ENCODE assay signal across 18 cellular contexts in genomic region chr15:28103831-28104230, GRCh38. TPM values are rescaled to one million over a fixed set of nuclear protein-coding genes. Genes with fewer than 3 reads are reported as not detected.
"Had no signal": no experiment of that assay in that cellular context is flagged by ENCODE, and none has a peak within 500 bp of the region (broad histone marks: within the 10 kb centered on the region; RNA-seq: fewer than 3 reads in every experiment).

No MANE protein-coding gene starts in this region.

- ATAC-seq: effector memory CD8-positive, alpha-beta T cell; foreskin keratinocyte; left colon; natural killer cell; stimulated activated effector memory CD8-positive, alpha-beta T cell treated with anti-CD3 and anti-CD28 coated beads, Interleukin-12 subunit alpha, Interleukin-12 subunit beta, amount 100 ng/mL, for 72 hours had no signal

- H3K4me3 Mint-ChIP-seq: central memory CD8-positive, alpha-beta T cell; effector memory CD8-positive, alpha-beta T cell; stimulated activated effector memory CD8-positive, alpha-beta T cell treated with anti-CD3 and anti-CD28 coated beads, Interleukin-12 subunit alpha, Interleukin-12 subunit beta, amount 100 ng/mL, for 72 hours; stimulated activated naive CD8-positive, alpha-beta T cell treated with anti-CD3 and anti-CD28 coated beads, Interleukin-15, Interleukin-2, amounts not matched to agents 100 ng/mL and 50 ng/mL, for 24 hours had no signal

- H3K4me1 ChIP-seq: foreskin keratinocyte had no signal

- DNase-seq: effector memory CD8-positive, alpha-beta T cell; foreskin keratinocyte; immature natural killer cell; mammary epithelial cell; natural killer cell; stimulated activated CD4-positive, alpha-beta T cell treated with anti-CD3 and anti-CD28 coated beads, Interleukin-4, amount 100 ng/mL, for 1 hour; stimulated activated CD8-positive, alpha-beta memory T cell treated with anti-CD3 and anti-CD28 coated beads, Interleukin-4, amount 100 ng/mL, for 48 hours; testis had no signal

- H3K36me3 ChIP-seq: right atrium auricular region, tibial nerve had no signal

- H3K4me3 ChIP-seq: right atrium auricular region, smooth muscle cell, testis, tibial nerve had no signal

- H3K9me3 Mint-ChIP-seq: central memory CD8-positive, alpha-beta T cell; effector memory CD8-positive, alpha-beta T cell; natural killer cell; stimulated activated effector memory CD8-positive, alpha-beta T cell treated with anti-CD3 and anti-CD28 coated beads, Interleukin-12 subunit alpha, Interleukin-12 subunit beta, amount 100 ng/mL, for 72 hours; stimulated activated naive CD8-positive, alpha-beta T cell treated with anti-CD3 and anti-CD28 coated beads, Interleukin-15, Interleukin-2, amounts not matched to agents 100 ng/mL and 50 ng/mL, for 24 hours had no signal

- H3K36me3 Mint-ChIP-seq: immature natural killer cell; natural killer cell; stimulated activated effector memory CD8-positive, alpha-beta T cell treated with anti-CD3 and anti-CD28 coated beads, Interleukin-12 subunit alpha, Interleukin-12 subunit beta, amount 100 ng/mL, for 72 hours had no signal

- H3K27ac Mint-ChIP-seq: effector memory CD8-positive, alpha-beta T cell; immature natural killer cell; natural killer cell; stimulated activated effector memory CD8-positive, alpha-beta T cell treated with anti-CD3 and anti-CD28 coated beads, Interleukin-12 subunit alpha, Interleukin-12 subunit beta, amount 100 ng/mL, for 72 hours; stimulated activated naive CD8-positive, alpha-beta T cell treated with anti-CD3 and anti-CD28 coated beads, Interleukin-15, Interleukin-2, amounts not matched to agents 100 ng/mL and 50 ng/mL, for 24 hours had no signal

- H3K9me3 ChIP-seq: right atrium auricular region, testis, tibial nerve had no signal

- H3K27ac ChIP-seq: foreskin keratinocyte, right atrium auricular region, testis, tibial nerve had no signal

- H3K27me3 ChIP-seq: right atrium auricular region, testis had no signal

RNA-seq across cellular contexts. Expression of gene OCA2, which starts 4.7 kb away (rescaled TPM):
- total RNA-seq: epithelial cell of proximal tubule, mucosa of gallbladder, myocyte, smooth muscle cell had no signal
